In genomic region chr2:169141713-169142352, GRCh38 we compare ENCODE assay signal across 8 cellular contexts.
DNase-seq lines count a peak whose midpoint lies in the region; ATAC-seq and TF ChIP-seq lines count a peak whose summit lies in the region.

No MANE protein-coding gene starts in this region.

- DNase-seq in AG09319 (ENCODE audit: extremely low read depth, low read depth) (no peak), HT-29 (ENCODE audit: low spot score) (peak; percentile 81), RWPE2 (ENCODE audit: low spot score) (no peak), Right ventricle myocardium inferior (ENCODE audit: missing footprints) (no peak), retina (peak; percentile 50), occipital lobe (lab: John Stamatoyannopoulos, UW) (no peak)
- peak; percentile 60 for DNase-seq in activated gamma-delta T cell treated with anti-CD3 and anti-CD28 coated beads, Interleukin-2, amount 50 U/mL, for 16 hours (ENCODE audit: low read depth)

- no peak overlapping the region for H3K27ac ChIP-seq in RWPE2 (ENCODE audit: poor library complexity, severe bottlenecking)

- no peaks in the 10 kb centered on the region for H3K4me1 ChIP-seq in RWPE2 (ENCODE audit: insufficient read depth, poor library complexity, severe bottlenecking)

- intact Hi-C loops in Right ventricle myocardium inferior (cut with DNase I) = loop anchor here (2.0 to 5.0 kb wide), 2 partner anchors 31 to 180 kb away; no protein-coding TSS in a partner anchor

- TF ChIP-seq CTCF in AG09319 (IDR thresholded peaks at IDR 0.05; ENCODE audit: low read depth, low read length) = peak; percentile 90
- TF ChIP-seq CTCF in RWPE2 (IDR thresholded peaks at IDR 0.05; ENCODE audit: poor library complexity, severe bottlenecking) = peak; percentile 89

- peak; percentile 58 for ATAC-seq in GM18861 (IDR thresholded peaks at IDR 0.05; ENCODE audit: unreplicated experiment)
- peak; percentile 75 for ATAC-seq in RWPE2 (ENCODE audit: low read depth)
- peak; percentile 54 for ATAC-seq in Right ventricle myocardium inferior

- no peaks in the 10 kb centered on the region for H3K36me3 ChIP-seq in RWPE2 (ENCODE audit: low read depth)

- no peaks in the 10 kb centered on the region for H3K27me3 ChIP-seq in RWPE2 (ENCODE audit: insufficient read depth, poor library complexity, severe bottlenecking)

- no peaks in the 10 kb centered on the region for H3K9me3 ChIP-seq in RWPE2 (ENCODE audit: severe bottlenecking)

- H3K4me3 ChIP-seq in RWPE2 (ENCODE audit: severe bottlenecking) = no peak overlapping the region

Comparison
In these comparisons a context has a peak if more than half of its experiments do, and no peak if none do; other contexts are left out.
1. DNase-seq: peak in HT-29 (single experiment), activated gamma-delta T cell treated with anti-CD3 and anti-CD28 coated beads, Interleukin-2, amount 50 U/mL, for 16 hours (single experiment) and retina (single experiment); none in AG09319 (single experiment), RWPE2 (single experiment), Right ventricle myocardium inferior (single experiment) and occipital lobe (single experiment).
2. Peak in every context shown above with its lines, with median percentiles within 50 percentile points of each other: ATAC-seq.